Comparison of ENCODE assay signal across 22 cellular contexts in the genomic region with DNA sequence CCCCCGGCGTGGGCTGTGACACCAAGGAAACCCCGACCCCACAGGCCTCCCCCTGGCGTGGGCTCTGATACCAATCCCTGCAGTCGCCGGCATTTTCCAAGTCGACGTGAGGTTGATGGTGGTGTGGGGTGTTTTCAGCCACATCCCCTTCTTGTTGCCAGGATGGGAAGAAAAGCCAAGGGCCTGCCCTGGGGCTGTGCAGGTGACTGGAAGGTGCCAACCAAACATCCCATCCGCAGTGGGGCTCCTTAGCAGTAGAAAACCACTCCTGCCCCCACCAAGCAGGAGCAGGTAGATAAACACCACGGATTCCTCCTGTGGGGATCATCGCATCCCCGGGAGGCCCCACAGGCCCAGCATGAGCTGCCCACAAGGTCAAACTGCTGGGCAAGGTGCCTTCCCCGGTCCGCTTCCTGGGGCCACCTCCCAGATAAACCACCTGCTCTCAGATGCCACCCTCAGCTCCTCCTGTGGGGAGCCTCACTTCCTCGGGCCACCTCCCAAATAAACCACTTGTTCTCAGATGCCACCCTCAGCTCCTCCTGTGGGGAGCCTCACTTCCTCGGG.
"Had no signal": no experiment of that assay in that cellular context is flagged by ENCODE, and none has a peak within 500 bp of the region (broad histone marks: within the 10 kb centered on the region; RNA-seq: fewer than 3 reads in every experiment).

No MANE protein-coding gene starts in this region.

- H3K4me3 ChIP-seq: dorsolateral prefrontal cortex, heart left ventricle, lung, pancreas, suprapubic skin, thyroid gland had no signal

- H3K9me3 Mint-ChIP-seq: naive thymus-derived CD4-positive, alpha-beta T cell; neural crest cell; type B pancreatic cell had no signal

- H3K27ac ChIP-seq: dorsolateral prefrontal cortex, heart left ventricle, pancreas, suprapubic skin, thyroid gland had no signal

- H3K4me1 Mint-ChIP-seq: neural crest cell had no signal

- H3K27ac Mint-ChIP-seq: naive thymus-derived CD4-positive, alpha-beta T cell; progenitor cell of endocrine pancreas; type B pancreatic cell had no signal

- H3K9me3 ChIP-seq: heart left ventricle, pancreas, suprapubic skin, thyroid gland had no signal

- H3K4me3 Mint-ChIP-seq: naive thymus-derived CD4-positive, alpha-beta T cell; neural crest cell; type B pancreatic cell had no signal

- H3K36me3 Mint-ChIP-seq: type B pancreatic cell had no signal

- H3K27me3 ChIP-seq: pancreas, thyroid gland had no signal

- DNase-seq: cortex of kidney; dorsolateral prefrontal cortex; effector CD8-positive, alpha-beta T cell; hippocampal formation; left colon; left ventricle myocardium superior; mesenchymal stem cell; naive thymus-derived CD4-positive, alpha-beta T cell; nucleus accumbens; small intestine; stimulated activated CD4-positive, alpha-beta T cell treated with anti-CD3 and anti-CD28 coated beads, Interleukin-12 subunit alpha, Interleukin-12 subunit beta, amount 100 ng/mL, for 4 hours; stimulated activated naive CD4-positive, alpha-beta T cell treated with Interleukin-2 at 50 U/mL for 16 hours; thyroid gland had no signal

- H3K36me3 ChIP-seq: heart left ventricle, pancreas, suprapubic skin, thyroid gland had no signal

- ATAC-seq: esophagus mucosa; heart left ventricle; left colon; left ventricle myocardium superior; naive thymus-derived CD4-positive, alpha-beta T cell; pancreas; right cardiac atrium had no signal

- H3K4me1 ChIP-seq: heart left ventricle, pancreas, thyroid gland had no signal
